Comparison of ENCODE assay signal across 12 cellular contexts in genomic region chr10:122348512-122348911, GRCh38. TPM values are rescaled to one million over a fixed set of nuclear protein-coding genes. Genes with fewer than 3 reads are reported as not detected.
DNase-seq lines count a peak whose midpoint lies in the region; ATAC-seq and TF ChIP-seq lines count a peak whose summit lies in the region.
"Had no signal": no experiment of that assay in that cellular context is flagged by ENCODE, and none has a peak within 500 bp of the region (broad histone marks: within the 10 kb centered on the region; RNA-seq: fewer than 3 reads in every experiment).

No MANE protein-coding gene starts in this region.

- peaks cover 31% of the 10 kb centered on the region for H3K27me3 Mint-ChIP-seq in activated B cell treated with CpG ODN at 0.5 μM for 24 hours
- peaks cover 28 to 38% (median 33%) of the 10 kb centered on the region in 3 donors for H3K27me3 Mint-ChIP-seq in naive B cell
- H3K27me3 Mint-ChIP-seq: activated naive CD4-positive, alpha-beta T cell treated with anti-CD3 and anti-CD28 coated beads, Interleukin-2, amount 50 U/mL, for 24 hours had no signal

- no peaks in the 10 kb centered on the region for H3K36me3 Mint-ChIP-seq in activated B cell treated with CpG ODN at 0.5 μM for 24 hours (ENCODE audit: low read depth)
- H3K36me3 Mint-ChIP-seq in naive B cell, result no peaks in the 10 kb centered on the region
- H3K36me3 Mint-ChIP-seq: activated naive CD4-positive, alpha-beta T cell treated with anti-CD3 and anti-CD28 coated beads, Interleukin-2, amount 50 U/mL, for 24 hours; stimulated activated effector memory CD8-positive, alpha-beta T cell treated with anti-CD3 and anti-CD28 coated beads, Interleukin-12 subunit alpha, Interleukin-12 subunit beta, amount 100 ng/mL, for 72 hours had no signal

- intact Hi-C loops in activated B cell treated with CpG ODN at 0.5 μM for 24 hours (cut with micrococcal nuclease), result loop anchor here (1.0 kb wide), 1 partner anchor 26 kb away; the partner anchor contains the start of gene PLEKHA1

- CTCF ChIA-PET in activated B cell treated with CpG ODN at 0.5 μM for 24 hours (lab: Charles Lee), result interaction anchor here (2.1 kb wide), 1 partner anchor 87 kb away, joined by 8 read pairs; no protein-coding TSS in a partner anchor

- H3K4me3 Mint-ChIP-seq in activated B cell treated with CpG ODN at 0.5 μM for 24 hours, result no peak overlapping the region
- H3K4me3 Mint-ChIP-seq in naive B cell, result peak overlapping the region in 2 of 8 donors; percentile 3 to 51
- H3K4me3 Mint-ChIP-seq: activated naive CD4-positive, alpha-beta T cell treated with anti-CD3 and anti-CD28 coated beads, Interleukin-2, amount 50 U/mL, for 24 hours; stimulated activated effector memory CD8-positive, alpha-beta T cell treated with anti-CD3 and anti-CD28 coated beads, Interleukin-12 subunit alpha, Interleukin-12 subunit beta, amount 100 ng/mL, for 72 hours had no signal

- H3K27ac Mint-ChIP-seq in activated B cell treated with CpG ODN at 0.5 μM for 24 hours (no peak overlapping the region), naive B cell (peak overlapping the region in 1 of 6 donors; percentile 67)
- H3K27ac Mint-ChIP-seq: activated naive CD4-positive, alpha-beta T cell treated with anti-CD3 and anti-CD28 coated beads, Interleukin-2, amount 50 U/mL, for 24 hours; stimulated activated effector memory CD8-positive, alpha-beta T cell treated with anti-CD3 and anti-CD28 coated beads, Interleukin-12 subunit alpha, Interleukin-12 subunit beta, amount 100 ng/mL, for 72 hours had no signal

- peaks cover 17% of the 10 kb centered on the region for H3K4me1 Mint-ChIP-seq in activated B cell treated with CpG ODN at 0.5 μM for 24 hours
- peaks cover 9 to 19% (median 11%) of the 10 kb centered on the region in 3 donors for H3K4me1 Mint-ChIP-seq in naive B cell
- H3K4me1 Mint-ChIP-seq: activated naive CD4-positive, alpha-beta T cell treated with anti-CD3 and anti-CD28 coated beads, Interleukin-2, amount 50 U/mL, for 24 hours had no signal

- POLR2A ChIA-PET in activated B cell treated with CpG ODN at 0.5 μM for 24 hours (lab: Charles Lee), result no interaction called here

- peak; percentile 98 for ATAC-seq in activated B cell treated with CpG ODN at 0.5 μM for 24 hours (ENCODE audit: low read depth)
- ATAC-seq in naive B cell (ENCODE audit: low read depth in 2 of 2), result peak; percentile 96 to 99
- no peak for ATAC-seq in HG02759 (IDR thresholded peaks at IDR 0.05; ENCODE audit: unreplicated experiment)
- ATAC-seq: stimulated activated effector memory CD8-positive, alpha-beta T cell treated with anti-CD3 and anti-CD28 coated beads, Interleukin-12 subunit alpha, Interleukin-12 subunit beta, amount 100 ng/mL, for 72 hours had no signal

- peak; percentile 81 for DNase-seq in DMS53 treated with DMSO at 0.1 percent for 48 hours (lab: John Stamatoyannopoulos, UW; ENCODE audit: unreplicated experiment)
- DNase-seq in NCI-H1105 (lab: John Stamatoyannopoulos, UW), result peak; percentile 43
- DNase-seq in activated B cell treated with CpG ODN at 0.5 μM for 24 hours, result no peak
- peak; percentile 21 for DNase-seq in naive B cell
- DNase-seq in epidermal melanocyte (ENCODE audit: insufficient read length, low spot score), result no peak
- no peak for DNase-seq in GF-D8 (lab: John Stamatoyannopoulos, UW)
- DNase-seq in NCI-H748 (lab: John Stamatoyannopoulos, UW; ENCODE audit: unreplicated experiment), result no peak
- DNase-seq: activated CD8-positive, alpha-beta memory T cell treated with anti-CD3 and anti-CD28 coated beads for 24 hours; islet precursor cell had no signal

- H3K9me3 Mint-ChIP-seq in activated B cell treated with CpG ODN at 0.5 μM for 24 hours, result no peaks in the 10 kb centered on the region
- no peaks in the 10 kb centered on the region for H3K9me3 Mint-ChIP-seq in naive B cell
- H3K9me3 Mint-ChIP-seq: activated naive CD4-positive, alpha-beta T cell treated with anti-CD3 and anti-CD28 coated beads, Interleukin-2, amount 50 U/mL, for 24 hours; stimulated activated effector memory CD8-positive, alpha-beta T cell treated with anti-CD3 and anti-CD28 coated beads, Interleukin-12 subunit alpha, Interleukin-12 subunit beta, amount 100 ng/mL, for 72 hours had no signal

- TF ChIP-seq CTCF in activated B cell treated with CpG ODN at 0.5 μM for 24 hours (IDR thresholded peaks at IDR 0.05), result no peak

RNA-seq across cellular contexts. Expression of gene PLEKHA1, which starts 26.0 kb away (rescaled TPM):
- total RNA-seq in activated B cell treated with CpG ODN at 0.5 μM for 24 hours, result 11.8 and 12.8 TPM in 2 replicates
- polyA plus RNA-seq in naive B cell (ENCODE audit: low read depth in 6 of 6), result 10 to 100 TPM; 78.2 to 95.7 (median 89.4) TPM

Comparison
In these comparisons a context has a peak if more than half of its experiments do, and no peak if none do; other contexts are left out.
1. DNase-seq: peak in DMS53 treated with DMSO at 0.1 percent for 48 hours (single experiment), NCI-H1105 (single experiment) and naive B cell (single experiment); none in activated B cell treated with CpG ODN at 0.5 μM for 24 hours (single experiment), epidermal melanocyte (single experiment), GF-D8 (single experiment) and NCI-H748 (single experiment).